ENCODE assay signal across 20 cellular contexts in the genomic region with DNA sequence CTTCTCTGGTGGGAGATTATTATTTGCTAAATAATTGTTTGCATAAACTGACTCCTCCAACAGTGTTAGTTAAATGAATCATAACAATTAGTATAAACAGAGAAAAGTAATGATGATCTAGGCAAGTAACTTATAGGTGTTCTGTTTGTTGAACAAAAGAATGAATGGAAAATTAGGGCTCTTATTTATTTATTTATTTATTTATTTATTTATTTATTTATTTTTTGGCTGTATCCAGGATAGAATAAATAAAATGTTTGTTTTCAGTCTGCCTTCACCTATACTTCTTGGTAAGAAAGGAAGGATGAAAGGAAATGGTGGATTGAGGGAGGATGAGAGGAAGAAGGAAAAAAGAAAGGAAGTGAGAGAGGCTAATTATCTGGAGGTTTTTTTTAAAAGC.
DNase-seq lines count a peak whose midpoint lies in the region; ATAC-seq, FAIRE-seq and TF ChIP-seq lines count a peak whose summit lies in the region.
"Had no signal": no experiment of that assay in that cellular context is flagged by ENCODE, and none has a peak within 500 bp of the region (broad histone marks: within the 10 kb centered on the region; RNA-seq: fewer than 3 reads in every experiment).

No MANE protein-coding gene starts in this region.

- H3K4me1 ChIP-seq in A549, result 0 out of 3 replicates have a peak, but pooled peaks cover 4% of the 10 kb centered on the region
- no peaks in the 10 kb centered on the region for H3K4me1 ChIP-seq in HEK293 (ENCODE audit: control insufficient read depth, insufficient read depth, low read length)
- H3K4me1 ChIP-seq: BLaER1 treated with 17β-estradiol and CSF1 and Interleukin-3, amounts not matched to agents 10 nM and 100 nM; Caco-2 had no signal

- no peak for DNase-seq in A549 (ENCODE audit: low read depth in 1 of 2, low spot score in 1 of 2)
- no peak for DNase-seq in frontal cortex (ENCODE audit: low spot score in 2 of 2)
- no peak for DNase-seq in kidney glomerular epithelial cell (lab: John Stamatoyannopoulos, UW)
- DNase-seq in kidney tubule cell (ENCODE audit: low spot score), result no peak
- DNase-seq: 8988T; AML-193; Caco-2; Calu3; CD4-positive, alpha-beta T cell; CD8-positive, alpha-beta T cell; DMS79 treated with DMSO at 0.1 percent for 48 hours; GF-D8 had no signal

- TF ChIP-seq POLR2A in A549 (IDR thresholded peaks at IDR 0.05; ENCODE audit: low read length), result no peak

- POLR2A ChIA-PET in A549 (lab: Yijun Ruan, JAX) (no interaction called here), HEK293 (lab: Yijun Ruan, JAX) (no interaction called here)

- no peak overlapping the region for H3K27ac ChIP-seq in A549
- H3K27ac ChIP-seq in HEK293 (ENCODE audit: extremely low read depth, low read depth, low read length), result no peak overlapping the region
- H3K27ac ChIP-seq: BLaER1 treated with 17β-estradiol and CSF1 and Interleukin-3, amounts not matched to agents 10 nM and 100 nM; C4-2B had no signal

- no peaks in the 10 kb centered on the region for H3K36me3 ChIP-seq in HEK293 (ENCODE audit: control insufficient read depth in 2 of 2, insufficient read depth in 1 of 2, low read length in 2 of 2)
- H3K36me3 ChIP-seq: BLaER1 treated with 17β-estradiol and CSF1 and Interleukin-3, amounts not matched to agents 10 nM and 100 nM had no signal

- H3K4me3 ChIP-seq in A549 (no peak overlapping the region), HEK293 (ENCODE audit: low read depth, low read length) (no peak overlapping the region)
- H3K4me3 ChIP-seq: BLaER1 treated with 17β-estradiol and CSF1 and Interleukin-3, amounts not matched to agents 10 nM and 100 nM had no signal

- no peaks in the 10 kb centered on the region for H3K9me3 ChIP-seq in A549
- H3K9me3 ChIP-seq in HEK293 (ENCODE audit: control insufficient read depth, insufficient read depth, low read depth, low read length), result no peaks in the 10 kb centered on the region
- H3K9me3 ChIP-seq: BLaER1 treated with 17β-estradiol and CSF1 and Interleukin-3, amounts not matched to agents 10 nM and 100 nM; Caco-2 had no signal

- H3K4me2 ChIP-seq in A549, result no peak overlapping the region
- H3K4me2 ChIP-seq: BLaER1 treated with 17β-estradiol and CSF1 and Interleukin-3, amounts not matched to agents 10 nM and 100 nM had no signal

- TF ChIP-seq CTCF in A549 (IDR thresholded peaks at IDR 0.05) (no peak), HEK293 (tag by site-specific recombination; IDR thresholded peaks at IDR 0.05) (no peak)

- TF ChIP-seq EP300 in A549 (IDR thresholded peaks at IDR 0.05), result no peak

- CTCF ChIA-PET in A549 (lab: Yijun Ruan, JAX), result no interaction called here
- CTCF ChIA-PET in HEK293 (lab: Yijun Ruan, JAX), result no interaction called here

- FAIRE-seq in A549 (lab: Jason Lieb, UNC) (no peak), frontal cortex (lab: Jason Lieb, UNC) (peak; percentile 31)
- FAIRE-seq: A204.1, D721Med, G401.6, GM12891 had no signal

- ATAC-seq in A549 (no peak), HG03097 (IDR thresholded peaks at IDR 0.05; ENCODE audit: low FRiP score, unreplicated experiment) (no peak)
- ATAC-seq: CD8-positive, alpha-beta T cell had no signal

- TF ChIP-seq RAD21 in A549 (conservative IDR thresholded peaks at IDR 0.05 in 1 of 2, IDR thresholded peaks at IDR 0.05 in 1 of 2), result no peak

TF ChIP-seq in A549, 52 proteins besides CTCF, POLR2A, EP300 and RAD21:
- TF ChIP-seq ZC3H11A (IDR thresholded peaks at IDR 0.05) (peak; percentile 95), ZSCAN20 (CRISPR knock-in tag; IDR thresholded peaks at IDR 0.05) (no peak)

TF ChIP-seq in HEK293, 187 proteins besides CTCF, POLR2A, EP300 and RAD21 (continues in another document):
- no peak for TF ChIP-seq ZNF654 (tag by site-specific recombination; IDR thresholded peaks at IDR 0.05; ENCODE audit: low read depth)
- no peak for TF ChIP-seq PRDM1 (tag by site-specific recombination; IDR thresholded peaks at IDR 0.05)
- TF ChIP-seq, protein P1, sequence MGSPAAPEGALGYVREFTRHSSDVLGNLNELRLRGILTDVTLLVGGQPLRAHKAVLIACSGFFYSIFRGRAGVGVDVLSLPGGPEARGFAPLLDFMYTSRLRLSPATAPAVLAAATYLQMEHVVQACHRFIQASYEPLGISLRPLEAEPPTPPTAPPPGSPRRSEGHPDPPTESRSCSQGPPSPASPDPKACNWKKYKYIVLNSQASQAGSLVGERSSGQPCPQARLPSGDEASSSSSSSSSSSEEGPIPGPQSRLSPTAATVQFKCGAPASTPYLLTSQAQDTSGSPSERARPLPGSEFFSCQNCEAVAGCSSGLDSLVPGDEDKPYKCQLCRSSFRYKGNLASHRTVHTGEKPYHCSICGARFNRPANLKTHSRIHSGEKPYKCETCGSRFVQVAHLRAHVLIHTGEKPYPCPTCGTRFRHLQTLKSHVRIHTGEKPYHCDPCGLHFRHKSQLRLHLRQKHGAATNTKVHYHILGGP (tag by site-specific recombination; IDR thresholded peaks at IDR 0.05), result no peak
- TF ChIP-seq ZNF555 (tag by site-specific recombination; conservative IDR thresholded peaks at IDR 0.05), result peak; percentile 75
- no peak for TF ChIP-seq ZNF37A (tag by site-specific recombination; IDR thresholded peaks at IDR 0.05)
- TF ChIP-seq ZNF433 (tag by site-specific recombination; IDR thresholded peaks at IDR 0.05; ENCODE audit: low read depth), result peak; percentile 24; the same call in 1 of the 2 replicates
- TF ChIP-seq, protein P2, sequence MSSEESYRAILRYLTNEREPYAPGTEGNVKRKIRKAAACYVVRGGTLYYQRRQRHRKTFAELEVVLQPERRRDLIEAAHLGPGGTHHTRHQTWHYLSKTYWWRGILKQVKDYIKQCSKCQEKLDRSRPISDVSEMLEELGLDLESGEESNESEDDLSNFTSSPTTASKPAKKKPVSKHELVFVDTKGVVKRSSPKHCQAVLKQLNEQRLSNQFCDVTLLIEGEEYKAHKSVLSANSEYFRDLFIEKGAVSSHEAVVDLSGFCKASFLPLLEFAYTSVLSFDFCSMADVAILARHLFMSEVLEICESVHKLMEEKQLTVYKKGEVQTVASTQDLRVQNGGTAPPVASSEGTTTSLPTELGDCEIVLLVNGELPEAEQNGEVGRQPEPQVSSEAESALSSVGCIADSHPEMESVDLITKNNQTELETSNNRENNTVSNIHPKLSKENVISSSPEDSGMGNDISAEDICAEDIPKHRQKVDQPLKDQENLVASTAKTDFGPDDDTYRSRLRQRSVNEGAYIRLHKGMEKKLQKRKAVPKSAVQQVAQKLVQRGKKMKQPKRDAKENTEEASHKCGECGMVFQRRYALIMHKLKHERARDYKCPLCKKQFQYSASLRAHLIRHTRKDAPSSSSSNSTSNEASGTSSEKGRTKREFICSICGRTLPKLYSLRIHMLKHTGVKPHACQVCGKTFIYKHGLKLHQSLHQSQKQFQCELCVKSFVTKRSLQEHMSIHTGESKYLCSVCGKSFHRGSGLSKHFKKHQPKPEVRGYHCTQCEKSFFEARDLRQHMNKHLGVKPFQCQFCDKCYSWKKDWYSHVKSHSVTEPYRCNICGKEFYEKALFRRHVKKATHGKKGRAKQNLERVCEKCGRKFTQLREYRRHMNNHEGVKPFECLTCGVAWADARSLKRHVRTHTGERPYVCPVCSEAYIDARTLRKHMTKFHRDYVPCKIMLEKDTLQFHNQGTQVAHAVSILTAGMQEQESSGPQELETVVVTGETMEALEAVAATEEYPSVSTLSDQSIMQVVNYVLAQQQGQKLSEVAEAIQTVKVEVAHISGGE (tag by site-specific recombination; conservative IDR thresholded peaks at IDR 0.05; ENCODE audit: low read depth), result peak; percentile 71
- no peak for TF ChIP-seq ZNF548 (tag by site-specific recombination; IDR thresholded peaks at IDR 0.05)
- TF ChIP-seq, protein P3, sequence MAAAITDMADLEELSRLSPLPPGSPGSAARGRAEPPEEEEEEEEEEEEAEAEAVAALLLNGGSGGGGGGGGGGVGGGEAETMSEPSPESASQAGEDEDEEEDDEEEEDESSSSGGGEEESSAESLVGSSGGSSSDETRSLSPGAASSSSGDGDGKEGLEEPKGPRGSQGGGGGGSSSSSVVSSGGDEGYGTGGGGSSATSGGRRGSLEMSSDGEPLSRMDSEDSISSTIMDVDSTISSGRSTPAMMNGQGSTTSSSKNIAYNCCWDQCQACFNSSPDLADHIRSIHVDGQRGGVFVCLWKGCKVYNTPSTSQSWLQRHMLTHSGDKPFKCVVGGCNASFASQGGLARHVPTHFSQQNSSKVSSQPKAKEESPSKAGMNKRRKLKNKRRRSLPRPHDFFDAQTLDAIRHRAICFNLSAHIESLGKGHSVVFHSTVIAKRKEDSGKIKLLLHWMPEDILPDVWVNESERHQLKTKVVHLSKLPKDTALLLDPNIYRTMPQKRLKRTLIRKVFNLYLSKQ (tag by site-specific recombination; IDR thresholded peaks at IDR 0.05; ENCODE audit: borderline replicate concordance), result 0 out of 2 replicates have a peak, but pooled peaks have one; percentile 58
- peak; percentile 46 for TF ChIP-seq ZNF510 (tag by site-specific recombination; IDR thresholded peaks at IDR 0.05; ENCODE audit: insufficient replicate concordance)
- TF ChIP-seq ZNF449 (tag by site-specific recombination; IDR thresholded peaks at IDR 0.05), result no peak

Comparison
In these comparisons a context has a peak if more than half of its experiments do, and no peak if none do; other contexts are left out.
1. Of the 5 proteins assayed by ChIP-seq in both HEK293 and A549: peak only in HEK293: REST; only in A549: none; in both: none; in neither: 4.